8 cellular contexts compared by ENCODE assay signal in genomic region chr4:128574706-128575105, GRCh38.
A peak's percentile ranks its signal among the peaks of the same experiment; 100 is the strongest.
DNase-seq lines count a peak whose midpoint lies in the region; ATAC-seq and TF ChIP-seq lines count a peak whose summit lies in the region.

No MANE protein-coding gene starts in this region.

- H3K27ac ChIP-seq in CD4-positive, CD25-positive, alpha-beta regulatory T cell (ENCODE audit: insufficient read depth, low read length, poor library complexity, severe bottlenecking) = no peak overlapping the region
- H3K27ac ChIP-seq in OCI-LY3 (ENCODE audit: low read length) = no peak overlapping the region

- H3K36me3 Mint-ChIP-seq in CD4-positive, CD25-positive, alpha-beta regulatory T cell = no peaks in the 10 kb centered on the region
- H3K36me3 Mint-ChIP-seq in activated T-helper 2 cell treated with anti-CD3 and anti-CD28 coated beads, Interferon-gamma antibody, Interleukin-2, Interleukin-4, amounts not matched to agents 10 μg/mL and 5 μg/mL and 100 μg/mL, durations not matched to agents 14 hours and 24 hours and 36 hours (ENCODE audit: low read depth) = no peaks in the 10 kb centered on the region
- no peaks in the 10 kb centered on the region for H3K36me3 Mint-ChIP-seq in progenitor cell of endocrine pancreas (ENCODE audit: insufficient read depth)

- no peaks in the 10 kb centered on the region for H4K20me1 ChIP-seq in OCI-LY3 (ENCODE audit: insufficient read depth, low read length)

- peaks cover 5% of the 10 kb centered on the region for H3K27me3 ChIP-seq in CD4-positive, CD25-positive, alpha-beta regulatory T cell (ENCODE audit: control insufficient read depth, insufficient read depth, low read length)
- no peaks in the 10 kb centered on the region for H3K27me3 ChIP-seq in OCI-LY3 (ENCODE audit: low read depth, low read length)

- peaks cover 0 to 3% (median 0%) of the 10 kb centered on the region in 4 donors for H3K4me1 Mint-ChIP-seq in CD4-positive, CD25-positive, alpha-beta regulatory T cell
- H3K4me1 Mint-ChIP-seq in activated T-helper 2 cell treated with anti-CD3 and anti-CD28 coated beads, Interferon-gamma antibody, Interleukin-2, Interleukin-4, amounts not matched to agents 10 μg/mL and 5 μg/mL and 100 μg/mL, durations not matched to agents 14 hours and 24 hours and 36 hours (ENCODE audit: low read depth) = no peaks in the 10 kb centered on the region
- peaks cover 10% of the 10 kb centered on the region for H3K4me1 Mint-ChIP-seq in progenitor cell of endocrine pancreas (ENCODE audit: low read depth)

- H2AFZ ChIP-seq in OCI-LY3 (ENCODE audit: low read depth, low read length) = no peak overlapping the region

- ATAC-seq in CD4-positive, CD25-positive, alpha-beta regulatory T cell (ENCODE audit: low read depth in 2 of 2) = no peak
- ATAC-seq in GM19023 (IDR thresholded peaks at IDR 0.05; ENCODE audit: unreplicated experiment) (peak; percentile 93), HG03103 (IDR thresholded peaks at IDR 0.05; ENCODE audit: low read depth, unreplicated experiment) (peak; percentile 91)

- peak; percentile 84 for TF ChIP-seq CTCF in OCI-LY3 (IDR thresholded peaks at IDR 0.05; ENCODE audit: low read depth, low read length)
- TF ChIP-seq CTCF in progenitor cell of endocrine pancreas (IDR thresholded peaks at IDR 0.05; ENCODE audit: unreplicated experiment) = peak; percentile 69

- H3K79me2 ChIP-seq in OCI-LY3 (ENCODE audit: low read length) = no peaks in the 10 kb centered on the region

- H3K9ac ChIP-seq in OCI-LY3 (ENCODE audit: low read length) = no peak overlapping the region

- H3K4me1 ChIP-seq in CD4-positive, CD25-positive, alpha-beta regulatory T cell (ENCODE audit: control insufficient read depth, insufficient read depth, low read length, poor library complexity, severe bottlenecking) = no peaks in the 10 kb centered on the region
- no peaks in the 10 kb centered on the region for H3K4me1 ChIP-seq in OCI-LY3 (ENCODE audit: low read length)

- DNase-seq in CD4-positive, CD25-positive, alpha-beta regulatory T cell = peak; percentile 8 to 73 (median 26)
- DNase-seq in activated T-helper 2 cell treated with anti-CD3 and anti-CD28 coated beads, Interferon-gamma antibody, Interleukin-2, Interleukin-4, amounts not matched to agents 10 μg/mL and 5 μg/mL and 100 μg/mL, durations not matched to agents 14 hours and 24 hours and 36 hours (ENCODE audit: low spot score) = peak; percentile 51
- DNase-seq in glomerular visceral epithelial cell (ENCODE audit: extremely low spot score) = peak; percentile 86
- peak; percentile 29 for DNase-seq in progenitor cell of endocrine pancreas (ENCODE audit: low spot score, unreplicated experiment)
- DNase-seq in T1000 (lab: John Stamatoyannopoulos, UW) = no peak

- no peaks in the 10 kb centered on the region for H3K9me3 ChIP-seq in CD4-positive, CD25-positive, alpha-beta regulatory T cell (ENCODE audit: control insufficient read depth in 2 of 2, low read length in 2 of 2)
- H3K9me3 ChIP-seq in OCI-LY3 (ENCODE audit: insufficient read depth, low read length) = no peaks in the 10 kb centered on the region

- H3K27ac Mint-ChIP-seq in CD4-positive, CD25-positive, alpha-beta regulatory T cell = no peak overlapping the region
- H3K27ac Mint-ChIP-seq in activated T-helper 2 cell treated with anti-CD3 and anti-CD28 coated beads, Interferon-gamma antibody, Interleukin-2, Interleukin-4, amounts not matched to agents 10 μg/mL and 5 μg/mL and 100 μg/mL, durations not matched to agents 14 hours and 24 hours and 36 hours = no peak overlapping the region
- H3K27ac Mint-ChIP-seq in progenitor cell of endocrine pancreas = no peak overlapping the region

- peaks cover 11% of the 10 kb centered on the region for H3K27me3 Mint-ChIP-seq in CD4-positive, CD25-positive, alpha-beta regulatory T cell
- peaks cover 2% of the 10 kb centered on the region for H3K27me3 Mint-ChIP-seq in activated T-helper 2 cell treated with anti-CD3 and anti-CD28 coated beads, Interferon-gamma antibody, Interleukin-2, Interleukin-4, amounts not matched to agents 10 μg/mL and 5 μg/mL and 100 μg/mL, durations not matched to agents 14 hours and 24 hours and 36 hours (ENCODE audit: low read depth)
- no peaks in the 10 kb centered on the region for H3K27me3 Mint-ChIP-seq in progenitor cell of endocrine pancreas

- no peaks in the 10 kb centered on the region for H3K36me3 ChIP-seq in CD4-positive, CD25-positive, alpha-beta regulatory T cell (ENCODE audit: control insufficient read depth, insufficient read depth, low read length)
- H3K36me3 ChIP-seq in OCI-LY3 (replicated peaks; ENCODE audit: low read depth, low read length) = no peaks in the 10 kb centered on the region

- H3K4me3 Mint-ChIP-seq in CD4-positive, CD25-positive, alpha-beta regulatory T cell = no peak overlapping the region
- H3K4me3 Mint-ChIP-seq in activated T-helper 2 cell treated with anti-CD3 and anti-CD28 coated beads, Interferon-gamma antibody, Interleukin-2, Interleukin-4, amounts not matched to agents 10 μg/mL and 5 μg/mL and 100 μg/mL, durations not matched to agents 14 hours and 24 hours and 36 hours (ENCODE audit: low read depth) = no peak overlapping the region
- no peak overlapping the region for H3K4me3 Mint-ChIP-seq in progenitor cell of endocrine pancreas (ENCODE audit: low read depth)

- no peak overlapping the region for H3K4me2 ChIP-seq in OCI-LY3 (ENCODE audit: low read length)

- intact Hi-C loops in activated T-helper 2 cell treated with anti-CD3 and anti-CD28 coated beads, Interferon-gamma antibody, Interleukin-2, Interleukin-4, amounts not matched to agents 10 μg/mL and 5 μg/mL and 100 μg/mL, durations not matched to agents 14 hours and 24 hours and 36 hours (cut with micrococcal nuclease) = loop anchor here (1.0 to 5.0 kb wide), 2 partner anchors 233 to 289 kb away; partner anchors contain the start of gene JADE1

- H3K4me3 ChIP-seq in CD4-positive, CD25-positive, alpha-beta regulatory T cell (ENCODE audit: low read depth, low read length) = no peak overlapping the region
- H3K4me3 ChIP-seq in OCI-LY3 (ENCODE audit: low read length) = no peak overlapping the region

- no peaks in the 10 kb centered on the region for H3K9me3 Mint-ChIP-seq in CD4-positive, CD25-positive, alpha-beta regulatory T cell
- no peaks in the 10 kb centered on the region for H3K9me3 Mint-ChIP-seq in activated T-helper 2 cell treated with anti-CD3 and anti-CD28 coated beads, Interferon-gamma antibody, Interleukin-2, Interleukin-4, amounts not matched to agents 10 μg/mL and 5 μg/mL and 100 μg/mL, durations not matched to agents 14 hours and 24 hours and 36 hours
- H3K9me3 Mint-ChIP-seq in progenitor cell of endocrine pancreas (ENCODE audit: low read depth) = no peaks in the 10 kb centered on the region

Comparison
In these comparisons a context has a peak if more than half of its experiments do, and no peak if none do; other contexts are left out.
1. ATAC-seq: peak in GM19023 (single experiment) and HG03103 (single experiment); none in CD4-positive, CD25-positive, alpha-beta regulatory T cell (0 of 2).